In genomic region chr4:178689926-178690325, GRCh38 we compare ENCODE assay signal across 27 cellular contexts.
"Had no signal": no experiment of that assay in that cellular context is flagged by ENCODE, and none has a peak within 500 bp of the region (broad histone marks: within the 10 kb centered on the region; RNA-seq: fewer than 3 reads in every experiment).

No MANE protein-coding gene starts in this region.

- H3K79me2 ChIP-seq: parathyroid adenoma had no signal

- ATAC-seq: naive thymus-derived CD4-positive, alpha-beta T cell; natural killer cell; psoas muscle; right cardiac atrium; right lobe of liver; stimulated activated effector memory CD8-positive, alpha-beta T cell treated with anti-CD3 and anti-CD28 coated beads, Interleukin-12 subunit alpha, Interleukin-12 subunit beta, amount 100 ng/mL, for 72 hours; stimulated activated naive B cell treated with anti-CD40 and anti-IgM and Interleukin-4, amounts not matched to agents 10 μg/mL and 1 μg/mL and 100 μg/mL, for 72 hours had no signal

- H3K27me3 ChIP-seq: ovary, right lobe of liver, sigmoid colon, stomach, thyroid gland, tibial nerve, upper lobe of left lung, vagina had no signal

- H3K4me3 ChIP-seq: ovary, psoas muscle, right lobe of liver, sigmoid colon, stomach, thoracic aorta, thyroid gland, tibial nerve, upper lobe of left lung, vagina had no signal

- H3K4me1 Mint-ChIP-seq: naive thymus-derived CD4-positive, alpha-beta T cell; natural killer cell; nephron; stimulated activated effector memory CD8-positive, alpha-beta T cell treated with anti-CD3 and anti-CD28 coated beads, Interleukin-12 subunit alpha, Interleukin-12 subunit beta, amount 100 ng/mL, for 72 hours; stimulated activated naive B cell treated with anti-CD40 and anti-IgM and Interleukin-4, amounts not matched to agents 10 μg/mL and 1 μg/mL and 100 μg/mL, for 72 hours had no signal

- H3K4me3 Mint-ChIP-seq: naive thymus-derived CD4-positive, alpha-beta T cell; natural killer cell; nephron; stimulated activated effector memory CD8-positive, alpha-beta T cell treated with anti-CD3 and anti-CD28 coated beads, Interleukin-12 subunit alpha, Interleukin-12 subunit beta, amount 100 ng/mL, for 72 hours; stimulated activated naive B cell treated with anti-CD40 and anti-IgM and Interleukin-4, amounts not matched to agents 10 μg/mL and 1 μg/mL and 100 μg/mL, for 72 hours; stimulated activated naive CD8-positive, alpha-beta T cell treated with anti-CD3 and anti-CD28 coated beads, Interleukin-15, Interleukin-2, amounts not matched to agents 100 ng/mL and 50 ng/mL, for 24 hours had no signal

- H3K36me3 ChIP-seq: ovary, right lobe of liver, sigmoid colon, stomach, thoracic aorta, thyroid gland, tibial nerve, upper lobe of left lung, vagina had no signal

- H2AFZ ChIP-seq: parathyroid adenoma had no signal

- DNase-seq: naive thymus-derived CD4-positive, alpha-beta T cell; natural killer cell; occipital lobe; ovary; posterior cingulate gyrus; psoas muscle; right cardiac atrium; right lobe of liver; sigmoid colon; small intestine; stimulated activated CD4-positive, alpha-beta T cell treated with anti-CD3 and anti-CD28 coated beads, Interleukin-15, amount 100 ng/mL, for 24 hours; stimulated activated CD4-positive, alpha-beta T cell treated with anti-CD3 and anti-CD28 coated beads, Interleukin-2, amount 100 ng/mL, for 24 hours; stimulated activated CD4-positive, alpha-beta T cell treated with anti-CD3 and anti-CD28 coated beads, Interleukin-2, amount 100 ng/mL, for 48 hours; stimulated activated CD4-positive, alpha-beta T cell treated with anti-CD3 and anti-CD28 coated beads, Interleukin-4, amount 100 ng/mL, for 24 hours; stimulated activated naive B cell treated with anti-CD40 and anti-IgM and Interleukin-4, amounts not matched to agents 10 μg/mL and 1 μg/mL and 100 μg/mL, for 72 hours; stimulated activated naive CD4-positive, alpha-beta T cell treated with Interleukin-2 at 50 U/mL for 16 hours; stomach; thyroid gland; trophoblast cell; upper lobe of left lung had no signal

- H3K9me3 Mint-ChIP-seq: nephron had no signal

- H3K27ac ChIP-seq: ovary, parathyroid adenoma, psoas muscle, right lobe of liver, sigmoid colon, stomach, thoracic aorta, thyroid gland, tibial nerve, upper lobe of left lung, vagina had no signal

- H3K27me3 Mint-ChIP-seq: naive thymus-derived CD4-positive, alpha-beta T cell; stimulated activated naive B cell treated with anti-CD40 and anti-IgM and Interleukin-4, amounts not matched to agents 10 μg/mL and 1 μg/mL and 100 μg/mL, for 72 hours; stimulated activated naive CD8-positive, alpha-beta T cell treated with anti-CD3 and anti-CD28 coated beads, Interleukin-15, Interleukin-2, amounts not matched to agents 100 ng/mL and 50 ng/mL, for 24 hours had no signal

- H3K27ac Mint-ChIP-seq: naive thymus-derived CD4-positive, alpha-beta T cell; natural killer cell; nephron; stimulated activated effector memory CD8-positive, alpha-beta T cell treated with anti-CD3 and anti-CD28 coated beads, Interleukin-12 subunit alpha, Interleukin-12 subunit beta, amount 100 ng/mL, for 72 hours; stimulated activated naive B cell treated with anti-CD40 and anti-IgM and Interleukin-4, amounts not matched to agents 10 μg/mL and 1 μg/mL and 100 μg/mL, for 72 hours; stimulated activated naive CD8-positive, alpha-beta T cell treated with anti-CD3 and anti-CD28 coated beads, Interleukin-15, Interleukin-2, amounts not matched to agents 100 ng/mL and 50 ng/mL, for 24 hours had no signal

- H3K9ac ChIP-seq: parathyroid adenoma had no signal

- H3K36me3 Mint-ChIP-seq: naive thymus-derived CD4-positive, alpha-beta T cell; natural killer cell; stimulated activated effector memory CD8-positive, alpha-beta T cell treated with anti-CD3 and anti-CD28 coated beads, Interleukin-12 subunit alpha, Interleukin-12 subunit beta, amount 100 ng/mL, for 72 hours; stimulated activated naive B cell treated with anti-CD40 and anti-IgM and Interleukin-4, amounts not matched to agents 10 μg/mL and 1 μg/mL and 100 μg/mL, for 72 hours had no signal

- H3K4me1 ChIP-seq: parathyroid adenoma, psoas muscle, right lobe of liver, sigmoid colon, stomach, thyroid gland, tibial nerve, upper lobe of left lung, vagina had no signal

- H3K9me3 ChIP-seq: ovary, psoas muscle, right lobe of liver, sigmoid colon, thoracic aorta, thyroid gland, tibial nerve, upper lobe of left lung, vagina had no signal
